ENCODE assay signal across 26 cellular contexts in the genomic region with DNA sequence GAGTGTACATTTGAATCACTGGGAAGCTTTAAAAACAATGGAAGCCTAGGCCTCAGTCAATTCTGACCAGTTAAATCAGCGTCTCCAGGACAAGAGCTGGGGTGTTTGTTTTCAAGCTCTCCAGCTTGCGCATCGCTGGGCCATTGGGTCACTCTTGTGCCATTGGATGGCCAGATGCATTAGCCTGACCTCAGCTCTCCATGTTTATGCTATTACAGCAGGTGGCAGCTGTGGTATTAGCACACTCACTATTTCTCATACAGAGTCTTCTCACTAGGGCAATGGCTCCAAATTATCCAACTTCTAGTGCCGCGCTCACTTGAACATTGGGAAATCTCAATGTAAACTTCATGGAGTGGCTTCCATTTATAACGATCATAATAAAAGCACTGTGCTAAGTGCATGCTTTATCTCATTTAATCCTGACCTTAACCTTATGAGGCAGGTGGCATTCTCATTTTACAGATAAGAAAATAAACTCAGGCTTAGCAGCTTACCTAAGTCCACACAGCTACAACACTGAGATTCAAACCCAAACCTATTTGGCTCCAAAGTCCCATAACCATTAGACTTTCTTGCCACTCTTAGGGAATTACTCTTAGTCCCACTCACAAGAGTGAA.
DNase-seq lines count a peak whose midpoint lies in the region; ATAC-seq, FAIRE-seq and TF ChIP-seq lines count a peak whose summit lies in the region.
"Had no signal": no experiment of that assay in that cellular context is flagged by ENCODE, and none has a peak within 500 bp of the region (broad histone marks: within the 10 kb centered on the region; RNA-seq: fewer than 3 reads in every experiment).

No MANE protein-coding gene starts in this region.

- H3K9me3 Mint-ChIP-seq in activated CD4-positive, alpha-beta memory T cell treated with anti-CD3 and anti-CD28 coated beads, Interleukin-2, amount 10 ng/mL, durations not matched to agents 7 days and 5 days, result peaks cover 13% of the 10 kb centered on the region

- POLR2A ChIA-PET in activated CD4-positive, alpha-beta memory T cell treated with anti-CD3 and anti-CD28 coated beads, Interleukin-2, amount 10 ng/mL, durations not matched to agents 7 days and 5 days (lab: Charles Lee), result no interaction called here

- H3K36me3 Mint-ChIP-seq in activated CD4-positive, alpha-beta memory T cell treated with anti-CD3 and anti-CD28 coated beads, Interleukin-2, amount 10 ng/mL, durations not matched to agents 7 days and 5 days (ENCODE audit: low read depth), result peaks cover 12% of the 10 kb centered on the region
- H3K36me3 Mint-ChIP-seq: activated naive CD4-positive, alpha-beta T cell treated with anti-CD3 and anti-CD28 coated beads, Interleukin-2, amount 50 U/mL, for 24 hours had no signal

- 37 to 55% (median 40%) methylated on average over 6 of the region's 6 CpGs for WGBS in psoas muscle, 3 donors

- intact Hi-C loops in psoas muscle (cut with DNase I), result loop anchor here (5.0 kb wide), 2 partner anchors 49 to 76 kb away; no protein-coding TSS in a partner anchor

- H3K4me3 ChIP-seq in astrocyte of the spinal cord (ENCODE audit: low read depth, low read length), result no peak overlapping the region
- H3K4me3 ChIP-seq in psoas muscle, result no peak overlapping the region
- H3K4me3 ChIP-seq: esophagus squamous epithelium, ovary, right atrium auricular region had no signal

- CTCF ChIA-PET in activated CD4-positive, alpha-beta memory T cell treated with anti-CD3 and anti-CD28 coated beads, Interleukin-2, amount 10 ng/mL, durations not matched to agents 7 days and 5 days (lab: Charles Lee), result no interaction called here

- H3K27ac Mint-ChIP-seq in activated CD4-positive, alpha-beta memory T cell treated with anti-CD3 and anti-CD28 coated beads, Interleukin-2, amount 10 ng/mL, durations not matched to agents 7 days and 5 days, result no peak overlapping the region
- H3K27ac Mint-ChIP-seq: activated naive CD4-positive, alpha-beta T cell treated with anti-CD3 and anti-CD28 coated beads, Interleukin-2, amount 50 U/mL, for 24 hours; H9; T-helper 2 cell treated with Interferon-gamma antibody and Interleukin-4, amounts not matched to agents 5 μg/mL and 100 μg/mL, for 36 hours had no signal

- H3K27me3 ChIP-seq in psoas muscle (ENCODE audit: insufficient read depth in 3 of 3, low read length in 2 of 3), result no peaks in the 10 kb centered on the region
- H3K27me3 ChIP-seq: ovary, right atrium auricular region had no signal

- H3K27me3 Mint-ChIP-seq in activated CD4-positive, alpha-beta memory T cell treated with anti-CD3 and anti-CD28 coated beads, Interleukin-2, amount 10 ng/mL, durations not matched to agents 7 days and 5 days, result peaks cover 12% of the 10 kb centered on the region
- H3K27me3 Mint-ChIP-seq: type B pancreatic cell had no signal

- peaks cover 71% of the 10 kb centered on the region for H3K4me1 ChIP-seq in psoas muscle
- H3K4me1 ChIP-seq: BE2C had no signal

- H3K27ac ChIP-seq in psoas muscle, result peak overlapping the region; percentile 85
- H3K27ac ChIP-seq: ovary, VCaP had no signal

- TF ChIP-seq CTCF in astrocyte of the spinal cord (IDR thresholded peaks at IDR 0.05; ENCODE audit: low read depth, low read length), result no peak
- no peak for TF ChIP-seq CTCF in psoas muscle (IDR thresholded peaks at IDR 0.05)

- no peaks in the 10 kb centered on the region for H3K36me3 ChIP-seq in psoas muscle (ENCODE audit: insufficient read depth in 1 of 2, low read depth in 1 of 2)
- H3K36me3 ChIP-seq: BE2C, esophagus squamous epithelium, ovary had no signal

- in situ Hi-C loops in astrocyte of the spinal cord (cut with HindIII; ENCODE audit: low sequenced_read_pairs), result no loop called here

- ATAC-seq in psoas muscle (peak; percentile 70 to 83 (median 78)), HG02642 (IDR thresholded peaks at IDR 0.05; ENCODE audit: poor library complexity, unreplicated experiment) (no peak)
- ATAC-seq: stimulated activated naive CD8-positive, alpha-beta T cell treated with anti-CD3 and anti-CD28 coated beads, Interleukin-15, amount 100 ng/mL, for 72 hours had no signal

- no peaks in the 10 kb centered on the region for H3K9me3 ChIP-seq in psoas muscle
- H3K9me3 ChIP-seq: BE2C, ovary had no signal

- peaks cover 33% of the 10 kb centered on the region for H3K4me1 Mint-ChIP-seq in activated CD4-positive, alpha-beta memory T cell treated with anti-CD3 and anti-CD28 coated beads, Interleukin-2, amount 10 ng/mL, durations not matched to agents 7 days and 5 days
- H3K4me1 Mint-ChIP-seq: activated naive CD4-positive, alpha-beta T cell treated with anti-CD3 and anti-CD28 coated beads, Interleukin-2, amount 50 U/mL, for 24 hours had no signal

- H3K4me3 Mint-ChIP-seq in activated CD4-positive, alpha-beta memory T cell treated with anti-CD3 and anti-CD28 coated beads, Interleukin-2, amount 10 ng/mL, durations not matched to agents 7 days and 5 days, result no peak overlapping the region
- H3K4me3 Mint-ChIP-seq: activated naive CD4-positive, alpha-beta T cell treated with anti-CD3 and anti-CD28 coated beads, Interleukin-2, amount 50 U/mL, for 24 hours; H9; nephron progenitor cell; stimulated activated naive CD8-positive, alpha-beta T cell treated with anti-CD3 and anti-CD28 coated beads, Interleukin-15, amount 100 ng/mL, for 72 hours; T-helper 2 cell treated with Interferon-gamma antibody and Interleukin-4, amounts not matched to agents 5 μg/mL and 100 μg/mL, for 36 hours had no signal

- peak; percentile 46 for DNase-seq in DMS79 (lab: John Stamatoyannopoulos, UW)
- DNase-seq in NCI-H146 treated with DMSO at 0.1 percent for 48 hours (lab: John Stamatoyannopoulos, UW; ENCODE audit: unreplicated experiment), result peak; percentile 90
- peak; percentile 25 for DNase-seq in astrocyte of the spinal cord (ENCODE audit: low read depth, low spot score)
- peak; percentile 48 to 69 for DNase-seq in psoas muscle
- no peak for DNase-seq in activated CD8-positive, alpha-beta memory T cell treated with anti-CD3 and anti-CD28 coated beads, Interleukin-2, amount 50 U/mL, for 48 hours
- DNase-seq in activated CD4-positive, alpha-beta memory T cell treated with anti-CD3 and anti-CD28 coated beads, Interleukin-2, amount 10 ng/mL, durations not matched to agents 7 days and 5 days, result no peak
- DNase-seq in urothelium cell line (ENCODE audit: low spot score), result no peak
- DNase-seq: activated CD4-positive, alpha-beta T cell treated with anti-CD3 and anti-CD28 coated beads for 48 hours; BE2C; cortex of kidney; esophagus squamous epithelium; hypothalamus; NCI-H2171; NCI-H526 treated with DMSO at 0.1 percent for 48 hours; ovary; RPMI8226; stimulated activated naive CD8-positive, alpha-beta T cell treated with anti-CD3 and anti-CD28 coated beads, Interleukin-15, amount 100 ng/mL, for 72 hours had no signal

- FAIRE-seq in urothelium cell line (lab: Jason Lieb, UNC), result no peak
- FAIRE-seq: GM12891 had no signal

Comparison
In these comparisons a context has a peak if more than half of its experiments do, and no peak if none do; other contexts are left out.
1. DNase-seq: peak in DMS79 (single experiment), NCI-H146 treated with DMSO at 0.1 percent for 48 hours (single experiment), astrocyte of the spinal cord (single experiment) and psoas muscle (2 of 2); none in activated CD8-positive, alpha-beta memory T cell treated with anti-CD3 and anti-CD28 coated beads, Interleukin-2, amount 50 U/mL, for 48 hours (single experiment), activated CD4-positive, alpha-beta memory T cell treated with anti-CD3 and anti-CD28 coated beads, Interleukin-2, amount 10 ng/mL, durations not matched to agents 7 days and 5 days (single experiment) and urothelium cell line (single experiment).